Comparison of ENCODE assay signal across 31 cellular contexts in the genomic region with DNA sequence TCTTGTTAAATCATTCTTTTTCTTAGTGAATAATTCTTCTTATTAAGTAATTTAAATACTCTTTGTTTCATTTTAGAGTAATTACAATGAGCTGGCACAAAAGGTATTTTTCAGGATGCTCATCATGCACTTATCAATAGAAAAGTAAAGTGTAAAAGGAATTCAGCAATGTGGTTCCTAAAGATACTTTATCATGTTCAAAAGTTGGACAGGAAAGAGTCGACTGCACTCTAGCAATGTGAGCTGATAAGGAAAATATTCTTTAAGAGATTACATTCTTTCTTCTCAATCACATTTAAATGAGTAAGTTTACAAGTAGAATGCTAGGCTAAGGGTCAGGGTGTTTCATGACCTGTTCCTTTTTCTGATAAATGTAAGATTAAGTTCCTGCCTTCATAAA.
"Had no signal": no experiment of that assay in that cellular context is flagged by ENCODE, and none has a peak within 500 bp of the region (broad histone marks: within the 10 kb centered on the region; RNA-seq: fewer than 3 reads in every experiment).

No MANE protein-coding gene starts in this region.

- H3K4me1 ChIP-seq: adrenal gland had no signal

- DNase-seq: activated CD4-positive, alpha-beta memory T cell treated with anti-CD3 and anti-CD28 coated beads for 36 hours; activated CD4-positive, alpha-beta T cell treated with anti-CD3 and anti-CD28 coated beads for 36 hours; activated CD4-positive, alpha-beta T cell treated with anti-CD3 and anti-CD28 coated beads, Interleukin-2, amount 10 ng/mL, durations not matched to agents 7 days and 5 days; activated CD8-positive, alpha-beta memory T cell treated with anti-CD3 and anti-CD28 coated beads, Interleukin-2, amount 50 U/mL, for 4 hours; activated gamma-delta T cell treated with Interleukin-2 at 50 U/mL for 16 hours; activated naive CD4-positive, alpha-beta T cell treated with anti-CD3 and anti-CD28 coated beads for 36 hours; activated T-cell treated with anti-CD3 and anti-CD28 coated beads for 4 hours; activated T-cell treated with anti-CD3 and anti-CD28 coated beads, Interleukin-2, amount 50 U/mL, for 4 hours; adrenal gland; caudate nucleus; Karpas-422; KBM-7; NCI-H1105; NCI-H1436; NCI-H1694; NCI-H1930; NCI-H2081 treated with DMSO at 0.1 percent for 48 hours; NCI-H345; NCI-H524 treated with DMSO at 0.1 percent for 48 hours; PC-9; SW 1271; T-helper 1 cell; T-helper 2 cell; T-helper 9 cell had no signal

- ATAC-seq: activated CD4-positive, alpha-beta T cell treated with anti-CD3 and anti-CD28 coated beads for 36 hours; activated CD4-positive, CD25-positive, alpha-beta regulatory T cell treated with anti-CD3 and anti-CD28 coated beads, Interleukin-2, amount 50 U/mL, for 24 hours; activated naive CD4-positive, alpha-beta T cell treated with anti-CD3 and anti-CD28 coated beads, Interleukin-2, amount 50 U/mL, for 72 hours; activated T-cell treated with anti-CD3 and anti-CD28 coated beads, Interleukin-2, amount 50 U/mL, for 4 hours; Right ventricle myocardium inferior; WTC11 had no signal

- H3K27ac ChIP-seq: adrenal gland, PC-9, RWPE1 had no signal

- H3K4me2 ChIP-seq: PC-9 had no signal

- H3K27me3 ChIP-seq: adrenal gland had no signal

- H2AFZ ChIP-seq: PC-9 had no signal

- FAIRE-seq: bronchial epithelial cell, RCC 7860 had no signal

- H3K4me3 ChIP-seq: adrenal gland, PC-9 had no signal

- H3K36me3 ChIP-seq: adrenal gland had no signal
